In the genomic region with DNA sequence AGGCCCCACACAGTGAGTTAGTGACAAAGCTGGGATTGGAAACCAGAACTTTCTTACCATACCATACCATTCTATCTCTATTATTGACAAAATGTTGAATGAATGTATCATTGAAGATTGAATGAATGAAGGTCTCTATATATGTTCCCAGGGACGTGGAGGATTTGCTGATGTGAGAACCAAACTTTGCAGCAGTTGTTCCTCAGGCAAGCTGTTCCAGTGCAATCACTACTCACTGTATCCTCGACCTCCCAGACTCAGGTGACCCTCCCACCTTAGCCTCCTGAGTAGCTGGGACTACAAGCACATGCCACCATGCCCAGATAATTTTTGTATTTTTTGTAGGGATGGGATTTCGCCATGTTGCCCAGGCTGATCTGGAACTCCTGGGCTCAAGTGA, we compare ENCODE assay signal across 23 cellular contexts. TPM values are rescaled to one million over a fixed set of nuclear protein-coding genes. Genes with fewer than 3 reads are reported as not detected.
A peak's percentile ranks its signal among the peaks of the same experiment; 100 is the strongest.
DNase-seq lines count a peak whose midpoint lies in the region; ATAC-seq, FAIRE-seq and TF ChIP-seq lines count a peak whose summit lies in the region.
"Had no signal": no experiment of that assay in that cellular context is flagged by ENCODE, and none has a peak within 500 bp of the region (broad histone marks: within the 10 kb centered on the region; RNA-seq: fewer than 3 reads in every experiment).

No MANE protein-coding gene starts in this region.

- H3K4me2 ChIP-seq in H1 (ENCODE audit: insufficient read depth in 1 of 2, low read depth in 2 of 2, low read length in 2 of 2), result no peak overlapping the region

- no peak overlapping the region for H3K4ac ChIP-seq in H1 (replicated peaks; ENCODE audit: insufficient read length, low read depth, low read length)

- H3K9me3 ChIP-seq in H1 (ENCODE audit: insufficient read depth in 2 of 2, low read depth in 1 of 2, low read length in 1 of 2), result no peaks in the 10 kb centered on the region

- intact Hi-C loops in activated CD8-positive, alpha-beta T cell treated with anti-CD3 and anti-CD28 coated beads for 36 hours (cut with micrococcal nuclease), result no loop called here

- no peak overlapping the region for H3K4me3 Mint-ChIP-seq in activated CD8-positive, alpha-beta T cell treated with anti-CD3 and anti-CD28 coated beads, Interleukin-2, amount 10 ng/mL, durations not matched to agents 7 days and 5 days
- H3K4me3 Mint-ChIP-seq in activated CD8-positive, alpha-beta T cell treated with anti-CD3 and anti-CD28 coated beads for 36 hours, result no peak overlapping the region
- H3K4me3 Mint-ChIP-seq in stimulated activated naive CD8-positive, alpha-beta T cell treated with anti-CD3 and anti-CD28 coated beads, Interleukin-15, amount 100 ng/mL, for 72 hours, result no peak overlapping the region
- H3K4me3 Mint-ChIP-seq: CD4-positive, alpha-beta memory T cell; H9 had no signal

- no peak for TF ChIP-seq POLR2A in H1 (IDR thresholded peaks at IDR 0.05; ENCODE audit: control extremely low read depth in 1 of 2, low read depth in 2 of 2, low read length in 2 of 2)

- no peak overlapping the region for H3K27ac ChIP-seq in H1 (ENCODE audit: low read depth, low read length)

- no peak for TF ChIP-seq EP300 in H1 (IDR thresholded peaks at IDR 0.05; ENCODE audit: borderline replicate concordance in 1 of 2, low read depth in 2 of 2, low read length in 2 of 2)

- no peak overlapping the region for H3K18ac ChIP-seq in H1 (ENCODE audit: extremely low read depth, low read length)

- H2AK5ac ChIP-seq in H1 (ENCODE audit: low read depth, low read length), result no peak overlapping the region

- H3K23ac ChIP-seq in H1 (ENCODE audit: insufficient read length), result no peak overlapping the region

- H3K23me2 ChIP-seq in H1 (ENCODE audit: low read depth, low read length), result no peaks in the 10 kb centered on the region; the same call in 1 of the 2 replicates

- no peaks in the 10 kb centered on the region for H3K79me1 ChIP-seq in H1 (ENCODE audit: low read depth, low read length)

- no peaks in the 10 kb centered on the region for H4K20me1 ChIP-seq in H1 (replicated peaks in 1 of 2; ENCODE audit: control insufficient read depth in 1 of 2, insufficient read depth in 2 of 2, low read length in 2 of 2)

- H3K9ac ChIP-seq in H1 (replicated peaks in 1 of 4; ENCODE audit: extremely low read depth in 1 of 4, low read depth in 3 of 4, low read length in 3 of 4), result no peak overlapping the region

- H3K79me2 ChIP-seq in H1 (ENCODE audit: control insufficient read depth in 1 of 2, insufficient read depth in 2 of 2, low read length in 2 of 2), result no peaks in the 10 kb centered on the region

- peaks cover 17% of the 10 kb centered on the region for H3K27me3 Mint-ChIP-seq in activated CD8-positive, alpha-beta T cell treated with anti-CD3 and anti-CD28 coated beads, Interleukin-2, amount 10 ng/mL, durations not matched to agents 7 days and 5 days (ENCODE audit: low read depth)
- peaks cover 8% of the 10 kb centered on the region for H3K27me3 Mint-ChIP-seq in activated CD8-positive, alpha-beta T cell treated with anti-CD3 and anti-CD28 coated beads for 36 hours
- peaks cover 20% of the 10 kb centered on the region for H3K27me3 Mint-ChIP-seq in stimulated activated naive CD8-positive, alpha-beta T cell treated with anti-CD3 and anti-CD28 coated beads, Interleukin-15, amount 100 ng/mL, for 72 hours

- H3K4me1 ChIP-seq in H1 (replicated peaks in 1 of 4; ENCODE audit: control insufficient read depth in 3 of 4, insufficient read depth in 4 of 4, low read length in 3 of 4), result no peaks in the 10 kb centered on the region

- H3K14ac ChIP-seq in H1 (ENCODE audit: insufficient read length), result no peak overlapping the region

- peaks cover 7% of the 10 kb centered on the region for H3K4me1 Mint-ChIP-seq in activated CD8-positive, alpha-beta T cell treated with anti-CD3 and anti-CD28 coated beads, Interleukin-2, amount 10 ng/mL, durations not matched to agents 7 days and 5 days (ENCODE audit: low read depth)
- peaks cover 4% of the 10 kb centered on the region for H3K4me1 Mint-ChIP-seq in activated CD8-positive, alpha-beta T cell treated with anti-CD3 and anti-CD28 coated beads for 36 hours (ENCODE audit: low read depth)
- peaks cover 9% of the 10 kb centered on the region for H3K4me1 Mint-ChIP-seq in stimulated activated naive CD8-positive, alpha-beta T cell treated with anti-CD3 and anti-CD28 coated beads, Interleukin-15, amount 100 ng/mL, for 72 hours

- no peak overlapping the region for H2BK15ac ChIP-seq in H1 (ENCODE audit: low read length)

- no peak overlapping the region for H2BK12ac ChIP-seq in H1 (ENCODE audit: low read depth, low read length)

- H3K36me3 Mint-ChIP-seq in activated CD8-positive, alpha-beta T cell treated with anti-CD3 and anti-CD28 coated beads, Interleukin-2, amount 10 ng/mL, durations not matched to agents 7 days and 5 days (ENCODE audit: low read depth), result no peaks in the 10 kb centered on the region
- no peaks in the 10 kb centered on the region for H3K36me3 Mint-ChIP-seq in activated CD8-positive, alpha-beta T cell treated with anti-CD3 and anti-CD28 coated beads for 36 hours (ENCODE audit: low read depth)
- H3K36me3 Mint-ChIP-seq: CD4-positive, alpha-beta memory T cell had no signal

- 91% methylated on average over 3 of the region's 3 CpGs; no CpG with 5 or more reads in 1 of the 2 experiments for WGBS in H1 (ENCODE audit: extremely low coverage in 1 of 2, insufficient coverage in 1 of 2, insufficient read length in 1 of 2, insufficient replicate concordance in 2 of 2, low coverage in 1 of 2, low lambda C conversion rate in 2 of 2, missing lambda C conversion rate in 1 of 2), 2 experiments

- no peak overlapping the region for H2AFZ ChIP-seq in H1 (ENCODE audit: low read length)

- POLR2A ChIA-PET in activated CD8-positive, alpha-beta T cell treated with anti-CD3 and anti-CD28 coated beads, Interleukin-2, amount 10 ng/mL, durations not matched to agents 7 days and 5 days (lab: Charles Lee), result no interaction called here
- POLR2A ChIA-PET in activated CD8-positive, alpha-beta T cell treated with anti-CD3 and anti-CD28 coated beads for 36 hours (lab: Charles Lee), result no interaction called here
- POLR2A ChIA-PET in H1 (lab: Charles Lee; ENCODE audit: partially characterized antibody), result interaction anchor here (12.4 to 15.3 kb wide), 2 partner anchors 12 to 19 kb away, joined by 95 to 166 read pairs; partner anchors contain the start of gene LIN28A

- CTCF ChIA-PET in activated CD8-positive, alpha-beta T cell treated with anti-CD3 and anti-CD28 coated beads, Interleukin-2, amount 10 ng/mL, durations not matched to agents 7 days and 5 days (lab: Charles Lee), result interaction anchor here (0.7 to 3.7 kb wide), 7 partner anchors 16 to 165 kb away, joined by 3 to 23 read pairs (median 3); no protein-coding TSS in a partner anchor
- CTCF ChIA-PET in activated CD8-positive, alpha-beta T cell treated with anti-CD3 and anti-CD28 coated beads for 36 hours (lab: Charles Lee), result interaction anchor here (1.4 to 3.8 kb wide), 4 partner anchors 17 to 123 kb away, joined by 3 to 29 read pairs (median 12); no protein-coding TSS in a partner anchor
- CTCF ChIA-PET in H1 (lab: Charles Lee; ENCODE audit: partially characterized antibody), result interaction anchor here (0.8 to 3.2 kb wide), 3 partner anchors 10 to 63 kb away, joined by 3 to 17 read pairs (median 4); no protein-coding TSS in a partner anchor

- ATAC-seq in activated CD8-positive, alpha-beta T cell treated with anti-CD3 and anti-CD28 coated beads, Interleukin-2, amount 10 ng/mL, durations not matched to agents 7 days and 5 days, result no peak
- no peak for ATAC-seq in activated CD8-positive, alpha-beta T cell treated with anti-CD3 and anti-CD28 coated beads for 36 hours
- peak; percentile 53 for ATAC-seq in stimulated activated naive CD8-positive, alpha-beta T cell treated with anti-CD3 and anti-CD28 coated beads, Interleukin-15, amount 100 ng/mL, for 72 hours
- ATAC-seq in stimulated activated naive CD8-positive, alpha-beta T cell treated with anti-CD3 and anti-CD28 coated beads, Interleukin-15, Interleukin-2, amounts not matched to agents 100 U/mL and 50 U/mL, for 24 hours, result no peak
- ATAC-seq: HCT116 had no signal

- no peak overlapping the region for H2BK5ac ChIP-seq in H1 (ENCODE audit: low read depth, low read length)

- no peak overlapping the region for H3K4me3 ChIP-seq in H1 (ENCODE audit: extremely low read depth in 1 of 4, insufficient read depth in 2 of 4, low read depth in 3 of 4, low read length in 4 of 4)

- DNase-seq in activated CD8-positive, alpha-beta T cell treated with anti-CD3 and anti-CD28 coated beads, Interleukin-2, amount 10 ng/mL, durations not matched to agents 7 days and 5 days, result peak; percentile 19
- no peak for DNase-seq in activated CD8-positive, alpha-beta T cell treated with anti-CD3 and anti-CD28 coated beads for 36 hours
- no peak for DNase-seq in stimulated activated naive CD8-positive, alpha-beta T cell treated with anti-CD3 and anti-CD28 coated beads, Interleukin-15, amount 100 ng/mL, for 72 hours
- DNase-seq in stimulated activated naive CD8-positive, alpha-beta T cell treated with anti-CD3 and anti-CD28 coated beads, Interleukin-15, Interleukin-2, amounts not matched to agents 100 U/mL and 50 U/mL, for 24 hours, result no peak
- no peak for DNase-seq in H1 (ENCODE audit: low read depth in 1 of 2, low spot score in 2 of 2)
- DNase-seq in foreskin melanocyte, result no peak
- no peak for DNase-seq in NCI-H82 (lab: John Stamatoyannopoulos, UW)
- DNase-seq: C1 segment of cervical spinal cord; Calu3; CD4-positive, alpha-beta memory T cell; COR-L47; DMS53; DMS79 treated with DMSO at 0.1 percent for 48 hours; GF-D8; H9 had no signal

- no peak for FAIRE-seq in H1 (lab: Jason Lieb, UNC)
- FAIRE-seq: GM12892 had no signal

- H3K56ac ChIP-seq in H1 (replicated peaks; ENCODE audit: insufficient read length, low read depth, low read length), result no peak overlapping the region

- TF ChIP-seq CTCF in activated CD8-positive, alpha-beta T cell treated with anti-CD3 and anti-CD28 coated beads for 36 hours (IDR thresholded peaks at IDR 0.05), result no peak
- TF ChIP-seq CTCF in H1 (IDR thresholded peaks at IDR 0.05; ENCODE audit: control extremely low read depth in 1 of 3, insufficient read depth in 1 of 3, low read depth in 1 of 3, low read length in 3 of 3), result no peak

- no peaks in the 10 kb centered on the region for H3K36me3 ChIP-seq in H1 (ENCODE audit: control insufficient read depth in 2 of 4, insufficient read depth in 4 of 4, low read length in 3 of 4)

- no peak overlapping the region for H2BK20ac ChIP-seq in H1 (ENCODE audit: low read length)

- TF ChIP-seq RAD21 in H1 (IDR thresholded peaks at IDR 0.05 in 1 of 2, conservative IDR thresholded peaks at IDR 0.05 in 1 of 2; ENCODE audit: low read depth in 2 of 2, low read length in 2 of 2), result no peak

- no peak overlapping the region for H4K91ac ChIP-seq in H1 (replicated peaks; ENCODE audit: insufficient read length, low read length)

- no peak overlapping the region for H3K27ac Mint-ChIP-seq in activated CD8-positive, alpha-beta T cell treated with anti-CD3 and anti-CD28 coated beads, Interleukin-2, amount 10 ng/mL, durations not matched to agents 7 days and 5 days
- H3K27ac Mint-ChIP-seq in activated CD8-positive, alpha-beta T cell treated with anti-CD3 and anti-CD28 coated beads for 36 hours, result no peak overlapping the region
- H3K27ac Mint-ChIP-seq in stimulated activated naive CD8-positive, alpha-beta T cell treated with anti-CD3 and anti-CD28 coated beads, Interleukin-15, amount 100 ng/mL, for 72 hours, result no peak overlapping the region
- H3K27ac Mint-ChIP-seq: CD4-positive, alpha-beta memory T cell; H9 had no signal

- no peak overlapping the region for H4K8ac ChIP-seq in H1 (ENCODE audit: extremely low read depth, insufficient read depth, low read length)

- H3K9me3 Mint-ChIP-seq in activated CD8-positive, alpha-beta T cell treated with anti-CD3 and anti-CD28 coated beads, Interleukin-2, amount 10 ng/mL, durations not matched to agents 7 days and 5 days (ENCODE audit: insufficient read depth), result no peaks in the 10 kb centered on the region
- no peaks in the 10 kb centered on the region for H3K9me3 Mint-ChIP-seq in activated CD8-positive, alpha-beta T cell treated with anti-CD3 and anti-CD28 coated beads for 36 hours
- no peaks in the 10 kb centered on the region for H3K9me3 Mint-ChIP-seq in stimulated activated naive CD8-positive, alpha-beta T cell treated with anti-CD3 and anti-CD28 coated beads, Interleukin-15, amount 100 ng/mL, for 72 hours
- H3K9me3 Mint-ChIP-seq: CD4-positive, alpha-beta memory T cell; H9 had no signal

- H4K5ac ChIP-seq in H1 (ENCODE audit: insufficient read length, low read depth, low read length), result no peak overlapping the region

- H2BK120ac ChIP-seq in H1 (replicated peaks; ENCODE audit: low read depth, low read length), result peak overlapping the region; percentile 33

- H3K27me3 ChIP-seq in H1 (replicated peaks in 1 of 4; ENCODE audit: control insufficient read depth in 3 of 4, extremely low read depth in 1 of 4, insufficient read depth in 3 of 4, low read length in 3 of 4), result no peaks in the 10 kb centered on the region

RNA-seq across cellular contexts. Expression of gene LIN28A, which starts 11.6 kb away (rescaled TPM):
- total RNA-seq in activated CD8-positive, alpha-beta T cell treated with anti-CD3 and anti-CD28 coated beads, Interleukin-2, amount 10 ng/mL, durations not matched to agents 7 days and 5 days, result not detected
- not detected for total RNA-seq in activated CD8-positive, alpha-beta T cell treated with anti-CD3 and anti-CD28 coated beads for 36 hours
- total RNA-seq in H1 (2021; fragmentation: NEBNext Ultra II Directional; extraction: Animal tissue kit (Norgen Biotek cat#: 25700)), result 1,467 and 1,486 TPM in 2 replicates
- 313 and 403 TPM in 2 replicates for polyA plus RNA-seq in H1 (2011; rRNA removed)
- 514 TPM for polyA plus RNA-seq in H1 (2011; cell fraction: cytosol; rRNA removed)
- 204 TPM for polyA plus RNA-seq in H1 (2011; cell fraction: nucleus; rRNA removed)
- 820 to 1,133 TPM (median 823 TPM) in 4 replicates for polyA plus RNA-seq in H1 (2012, experiment 1 of 2)
- 884 TPM for polyA plus RNA-seq in H1 (2012, experiment 2 of 2)
- polyA plus RNA-seq in H1 (2013, experiment 1 of 2), result 655 TPM
- 668 TPM for polyA plus RNA-seq in H1 (2013, experiment 2 of 2)
- polyA minus RNA-seq in H1 (2011; rRNA and poly(A)+ RNA removed), result 998 and 1,147 TPM in 2 replicates
- polyA minus RNA-seq in H1 (2011; cell fraction: cytosol; rRNA and poly(A)+ RNA removed), result 878 TPM
- polyA minus RNA-seq in H1 (2011; cell fraction: nucleus; rRNA and poly(A)+ RNA removed), result 369 TPM
- total RNA-seq: A172; Calu3; CD4-positive, alpha-beta memory T cell; Daoy; H4 had no signal
- polyA plus RNA-seq: BJ; CD4-positive, alpha-beta memory T cell had no signal

RNA-seq across cellular contexts. Expression of gene ZNF683, which starts 26.5 kb away (rescaled TPM):
- total RNA-seq in activated CD8-positive, alpha-beta T cell treated with anti-CD3 and anti-CD28 coated beads, Interleukin-2, amount 10 ng/mL, durations not matched to agents 7 days and 5 days, result 10 to 100 TPM; 24.0 to 26.6 TPM
- total RNA-seq in activated CD8-positive, alpha-beta T cell treated with anti-CD3 and anti-CD28 coated beads for 36 hours, result 1 to 10 TPM in 1 of 2 experiments, under 1 TPM in 1; 0.69 to 1.3 TPM
- not detected in 2 replicates for total RNA-seq in H1 (2021; fragmentation: NEBNext Ultra II Directional; extraction: Animal tissue kit (Norgen Biotek cat#: 25700))
- polyA plus RNA-seq in H1 (2011; rRNA removed), result not detected in 2 replicates
- polyA plus RNA-seq in H1 (2011; cell fraction: cytosol; rRNA removed), result not detected
- polyA plus RNA-seq in H1 (2011; cell fraction: nucleus; rRNA removed), result not detected
- polyA plus RNA-seq in H1 (2012, experiment 1 of 2), result not detected in 4 replicates
- not detected for polyA plus RNA-seq in H1 (2012, experiment 2 of 2)
- polyA plus RNA-seq in H1 (2013, experiment 1 of 2), result not detected
- not detected for polyA plus RNA-seq in H1 (2013, experiment 2 of 2)
- polyA minus RNA-seq in H1 (2011; rRNA and poly(A)+ RNA removed), result not detected in 2 replicates
- not detected for polyA minus RNA-seq in H1 (2011; cell fraction: cytosol; rRNA and poly(A)+ RNA removed)
- not detected for polyA minus RNA-seq in H1 (2011; cell fraction: nucleus; rRNA and poly(A)+ RNA removed)
- total RNA-seq: A172; A673; Calu3; CD4-positive, alpha-beta memory T cell; Daoy; G401; H4; H9 had no signal
- polyA plus RNA-seq: BJ had no signal

RNA-seq across cellular contexts. Expression of gene DHDDS, which starts 33.1 kb away (rescaled TPM):
- total RNA-seq in activated CD8-positive, alpha-beta T cell treated with anti-CD3 and anti-CD28 coated beads, Interleukin-2, amount 10 ng/mL, durations not matched to agents 7 days and 5 days, result 10 to 100 TPM; 48.3 to 49.5 TPM
- total RNA-seq in activated CD8-positive, alpha-beta T cell treated with anti-CD3 and anti-CD28 coated beads for 36 hours, result 10 to 100 TPM; 33.3 to 36.9 TPM
- 44.6 and 48.0 TPM in 2 replicates for total RNA-seq in H1 (2021; fragmentation: NEBNext Ultra II Directional; extraction: Animal tissue kit (Norgen Biotek cat#: 25700))
- polyA plus RNA-seq in H1 (2011; rRNA removed), result 28.3 and 30.1 TPM in 2 replicates
- 43.4 TPM for polyA plus RNA-seq in H1 (2011; cell fraction: cytosol; rRNA removed)
- 34.7 TPM for polyA plus RNA-seq in H1 (2011; cell fraction: nucleus; rRNA removed)
- polyA plus RNA-seq in H1 (2012, experiment 1 of 2), result 42.6 to 51.6 TPM (median 44.8 TPM) in 4 replicates
- polyA plus RNA-seq in H1 (2012, experiment 2 of 2), result 37.7 TPM
- 24.3 TPM for polyA plus RNA-seq in H1 (2013, experiment 1 of 2)
- 21.4 TPM for polyA plus RNA-seq in H1 (2013, experiment 2 of 2)
- polyA minus RNA-seq in H1 (2011; rRNA and poly(A)+ RNA removed), result 56.8 TPM in 2 replicates
- polyA minus RNA-seq in H1 (2011; cell fraction: cytosol; rRNA and poly(A)+ RNA removed), result 23.6 TPM
- 56.6 TPM for polyA minus RNA-seq in H1 (2011; cell fraction: nucleus; rRNA and poly(A)+ RNA removed)

RNA-seq across cellular contexts. Expression of gene CRYBG2, which starts 45.1 kb away (rescaled TPM):
- 1 to 10 TPM; 7.6 to 8.7 TPM for total RNA-seq in activated CD8-positive, alpha-beta T cell treated with anti-CD3 and anti-CD28 coated beads, Interleukin-2, amount 10 ng/mL, durations not matched to agents 7 days and 5 days
- total RNA-seq in activated CD8-positive, alpha-beta T cell treated with anti-CD3 and anti-CD28 coated beads for 36 hours, result 1 to 10 TPM; 4.5 to 6.4 TPM
- 17.0 and 22.2 TPM in 2 replicates for total RNA-seq in H1 (2021; fragmentation: NEBNext Ultra II Directional; extraction: Animal tissue kit (Norgen Biotek cat#: 25700))
- polyA plus RNA-seq in H1 (2011; rRNA removed), result 14.2 and 22.1 TPM in 2 replicates
- 16.1 TPM for polyA plus RNA-seq in H1 (2011; cell fraction: cytosol; rRNA removed)
- polyA plus RNA-seq in H1 (2011; cell fraction: nucleus; rRNA removed), result 35.5 TPM
- 11.8 to 18.8 TPM (median 17.2 TPM) in 4 replicates for polyA plus RNA-seq in H1 (2012, experiment 1 of 2)
- polyA plus RNA-seq in H1 (2012, experiment 2 of 2), result 11.2 TPM
- 7.4 TPM for polyA plus RNA-seq in H1 (2013, experiment 1 of 2)
- 7.6 TPM for polyA plus RNA-seq in H1 (2013, experiment 2 of 2)
- 6.0 and 7.1 TPM in 2 replicates for polyA minus RNA-seq in H1 (2011; rRNA and poly(A)+ RNA removed)
- 11.9 TPM for polyA minus RNA-seq in H1 (2011; cell fraction: cytosol; rRNA and poly(A)+ RNA removed)
- 11.7 TPM for polyA minus RNA-seq in H1 (2011; cell fraction: nucleus; rRNA and poly(A)+ RNA removed)
- total RNA-seq: A673, H4 had no signal

Comparison
In these comparisons a context has a peak if more than half of its experiments do, and no peak if none do; other contexts are left out.
1. RNA of gene ZNF683, which starts 26.5 kb away (total RNA-seq): 24.0 to 26.6 TPM in activated CD8-positive, alpha-beta T cell treated with anti-CD3 and anti-CD28 coated beads, Interleukin-2, amount 10 ng/mL, durations not matched to agents 7 days and 5 days; 0.69 to 1.3 TPM in activated CD8-positive, alpha-beta T cell treated with anti-CD3 and anti-CD28 coated beads for 36 hours and not detected in H1; every median in the first group is over 10 times any median in the second.
2. RNA of gene LIN28A, which starts 11.6 kb away (total RNA-seq): 1,467 to 1,486 TPM in H1; not detected in activated CD8-positive, alpha-beta T cell treated with anti-CD3 and anti-CD28 coated beads, Interleukin-2, amount 10 ng/mL, durations not matched to agents 7 days and 5 days and not detected in activated CD8-positive, alpha-beta T cell treated with anti-CD3 and anti-CD28 coated beads for 36 hours; every median in the first group is over 1,000 times any median in the second.